Comparison of ENCODE assay signal across 14 cellular contexts in the genomic region with DNA sequence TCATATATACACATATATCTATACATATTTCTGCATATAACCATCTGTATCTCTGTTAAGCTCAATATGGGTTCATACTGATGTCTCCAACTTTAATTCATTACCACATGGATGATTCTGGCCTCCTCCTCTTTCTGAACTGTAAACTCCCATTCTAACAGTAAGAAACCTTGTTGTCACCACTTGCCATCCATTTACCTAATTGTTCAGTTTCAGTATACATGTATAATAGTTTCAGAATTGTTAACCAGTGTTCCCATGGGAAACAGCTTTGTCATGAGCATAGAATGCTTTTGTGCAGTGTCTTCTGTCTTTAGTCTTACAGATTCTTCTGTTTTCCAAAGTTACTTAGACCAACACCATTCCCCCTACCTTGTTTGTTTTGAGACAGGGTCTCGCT. TPM values are rescaled to one million over a fixed set of nuclear protein-coding genes. Genes with fewer than 3 reads are reported as not detected.
DNase-seq lines count a peak whose midpoint lies in the region; ATAC-seq and TF ChIP-seq lines count a peak whose summit lies in the region.
"Had no signal": no experiment of that assay in that cellular context is flagged by ENCODE, and none has a peak within 500 bp of the region (broad histone marks: within the 10 kb centered on the region; RNA-seq: fewer than 3 reads in every experiment).

No MANE protein-coding gene starts in this region.

- H3K9me3 Mint-ChIP-seq in activated CD4-positive, alpha-beta memory T cell treated with anti-CD3 and anti-CD28 coated beads for 36 hours, result no peaks in the 10 kb centered on the region
- H3K9me3 Mint-ChIP-seq in activated CD4-positive, alpha-beta memory T cell treated with anti-CD3 and anti-CD28 coated beads, Interleukin-2, amount 10 ng/mL, durations not matched to agents 7 days and 5 days, result no peaks in the 10 kb centered on the region
- H3K9me3 Mint-ChIP-seq in stimulated activated memory B cell treated with anti-CD40 and anti-IgM and Interleukin-4, amounts not matched to agents 10 μg/mL and 1 μg/mL and 100 μg/mL, for 72 hours, result no peaks in the 10 kb centered on the region
- H3K9me3 Mint-ChIP-seq in CD14-positive monocyte, result peaks cover 0 to 3% (median 0%) of the 10 kb centered on the region in 7 donors

- H3K4me1 Mint-ChIP-seq in activated CD4-positive, alpha-beta memory T cell treated with anti-CD3 and anti-CD28 coated beads for 36 hours (ENCODE audit: low read depth), result peaks cover 10% of the 10 kb centered on the region
- H3K4me1 Mint-ChIP-seq in activated CD4-positive, alpha-beta memory T cell treated with anti-CD3 and anti-CD28 coated beads, Interleukin-2, amount 10 ng/mL, durations not matched to agents 7 days and 5 days, result peaks cover 7% of the 10 kb centered on the region
- peaks cover 12% of the 10 kb centered on the region for H3K4me1 Mint-ChIP-seq in stimulated activated memory B cell treated with anti-CD40 and anti-IgM and Interleukin-4, amounts not matched to agents 10 μg/mL and 1 μg/mL and 100 μg/mL, for 72 hours
- no peaks in the 10 kb centered on the region for H3K4me1 Mint-ChIP-seq in CD14-positive monocyte
- H3K4me1 Mint-ChIP-seq: H9 had no signal

- CTCF ChIA-PET in activated CD4-positive, alpha-beta memory T cell treated with anti-CD3 and anti-CD28 coated beads for 36 hours (lab: Charles Lee), result no interaction called here
- CTCF ChIA-PET in activated CD4-positive, alpha-beta memory T cell treated with anti-CD3 and anti-CD28 coated beads, Interleukin-2, amount 10 ng/mL, durations not matched to agents 7 days and 5 days (lab: Charles Lee), result interaction anchor here (0.9 to 1.1 kb wide), 2 partner anchors 9 to 142 kb away, joined by 3 to 4 read pairs; no protein-coding TSS in a partner anchor

- no peak for DNase-seq in activated CD4-positive, alpha-beta memory T cell treated with anti-CD3 and anti-CD28 coated beads for 36 hours
- DNase-seq in activated CD4-positive, alpha-beta memory T cell treated with anti-CD3 and anti-CD28 coated beads, Interleukin-2, amount 10 ng/mL, durations not matched to agents 7 days and 5 days, result no peak
- no peak for DNase-seq in CD14-positive monocyte (ENCODE audit: low spot score)
- no peak for DNase-seq in DMS153 (lab: John Stamatoyannopoulos, UW)
- DNase-seq in NCI-H748 (lab: John Stamatoyannopoulos, UW; ENCODE audit: unreplicated experiment), result no peak
- DNase-seq: effector CD4-positive, alpha-beta T cell; H9; NCI-H1436 treated with DMSO at 0.1 percent for 48 hours; NCI-H526 treated with DMSO at 0.1 percent for 48 hours; transverse colon had no signal

- intact Hi-C loops in activated CD4-positive, alpha-beta memory T cell treated with anti-CD3 and anti-CD28 coated beads for 36 hours (cut with micrococcal nuclease), result no loop called here
- intact Hi-C loops in CD14-positive monocyte (cut with micrococcal nuclease), result no loop called here

- no peak for TF ChIP-seq CTCF in CD14-positive monocyte (IDR thresholded peaks at IDR 0.05)

- H3K36me3 Mint-ChIP-seq in activated CD4-positive, alpha-beta memory T cell treated with anti-CD3 and anti-CD28 coated beads for 36 hours, result peaks cover 14% of the 10 kb centered on the region
- peaks cover 30% of the 10 kb centered on the region for H3K36me3 Mint-ChIP-seq in activated CD4-positive, alpha-beta memory T cell treated with anti-CD3 and anti-CD28 coated beads, Interleukin-2, amount 10 ng/mL, durations not matched to agents 7 days and 5 days (ENCODE audit: low read depth)
- peaks cover 34% of the 10 kb centered on the region for H3K36me3 Mint-ChIP-seq in stimulated activated memory B cell treated with anti-CD40 and anti-IgM and Interleukin-4, amounts not matched to agents 10 μg/mL and 1 μg/mL and 100 μg/mL, for 72 hours
- peaks cover 39 to 43% of the 10 kb centered on the region in 2 donors for H3K36me3 Mint-ChIP-seq in CD14-positive monocyte

- POLR2A ChIA-PET in activated CD4-positive, alpha-beta memory T cell treated with anti-CD3 and anti-CD28 coated beads for 36 hours (lab: Charles Lee), result no interaction called here
- POLR2A ChIA-PET in activated CD4-positive, alpha-beta memory T cell treated with anti-CD3 and anti-CD28 coated beads, Interleukin-2, amount 10 ng/mL, durations not matched to agents 7 days and 5 days (lab: Charles Lee), result no interaction called here

- H3K27me3 Mint-ChIP-seq in activated CD4-positive, alpha-beta memory T cell treated with anti-CD3 and anti-CD28 coated beads for 36 hours, result no peaks in the 10 kb centered on the region
- no peaks in the 10 kb centered on the region for H3K27me3 Mint-ChIP-seq in activated CD4-positive, alpha-beta memory T cell treated with anti-CD3 and anti-CD28 coated beads, Interleukin-2, amount 10 ng/mL, durations not matched to agents 7 days and 5 days
- no peaks in the 10 kb centered on the region for H3K27me3 Mint-ChIP-seq in stimulated activated memory B cell treated with anti-CD40 and anti-IgM and Interleukin-4, amounts not matched to agents 10 μg/mL and 1 μg/mL and 100 μg/mL, for 72 hours
- H3K27me3 Mint-ChIP-seq in CD14-positive monocyte (ENCODE audit: low read depth in 3 of 3), result no peaks in the 10 kb centered on the region

- H3K4me3 Mint-ChIP-seq in activated CD4-positive, alpha-beta memory T cell treated with anti-CD3 and anti-CD28 coated beads for 36 hours, result no peak overlapping the region
- no peak overlapping the region for H3K4me3 Mint-ChIP-seq in activated CD4-positive, alpha-beta memory T cell treated with anti-CD3 and anti-CD28 coated beads, Interleukin-2, amount 10 ng/mL, durations not matched to agents 7 days and 5 days
- H3K4me3 Mint-ChIP-seq in stimulated activated memory B cell treated with anti-CD40 and anti-IgM and Interleukin-4, amounts not matched to agents 10 μg/mL and 1 μg/mL and 100 μg/mL, for 72 hours, result no peak overlapping the region
- no peak overlapping the region for H3K4me3 Mint-ChIP-seq in CD14-positive monocyte
- H3K4me3 Mint-ChIP-seq: H9 had no signal

- ATAC-seq in GM21723 (IDR thresholded peaks at IDR 0.05; ENCODE audit: unreplicated experiment) (peak; percentile 53), HG03135 (IDR thresholded peaks at IDR 0.05; ENCODE audit: unreplicated experiment) (peak; percentile 71)
- peak; percentile 69 for ATAC-seq in stimulated activated memory B cell treated with anti-CD40 and anti-IgM and Interleukin-4, amounts not matched to agents 10 μg/mL and 1 μg/mL and 100 μg/mL, for 72 hours
- ATAC-seq: A549 had no signal

- H3K27ac Mint-ChIP-seq in activated CD4-positive, alpha-beta memory T cell treated with anti-CD3 and anti-CD28 coated beads for 36 hours, result peak overlapping the region; percentile 28
- no peak overlapping the region for H3K27ac Mint-ChIP-seq in activated CD4-positive, alpha-beta memory T cell treated with anti-CD3 and anti-CD28 coated beads, Interleukin-2, amount 10 ng/mL, durations not matched to agents 7 days and 5 days
- peak overlapping the region; percentile 81 for H3K27ac Mint-ChIP-seq in stimulated activated memory B cell treated with anti-CD40 and anti-IgM and Interleukin-4, amounts not matched to agents 10 μg/mL and 1 μg/mL and 100 μg/mL, for 72 hours
- H3K27ac Mint-ChIP-seq in CD14-positive monocyte, result peak overlapping the region in 1 of 7 donors; percentile 26

RNA-seq across cellular contexts. Expression of a gene that starts 35.9 kb away (rescaled TPM):
- total RNA-seq in activated CD4-positive, alpha-beta memory T cell treated with anti-CD3 and anti-CD28 coated beads for 36 hours, result 10 to 100 TPM; 14.3 to 14.5 TPM
- 10 to 100 TPM; 18.6 to 20.9 TPM for total RNA-seq in activated CD4-positive, alpha-beta memory T cell treated with anti-CD3 and anti-CD28 coated beads, Interleukin-2, amount 10 ng/mL, durations not matched to agents 7 days and 5 days
- 10 to 100 TPM; 14.2 to 15.7 TPM for polyA plus RNA-seq in CD14-positive monocyte

RNA-seq across cellular contexts. Expression of a gene that starts 47.4 kb away (rescaled TPM):
- 10 to 100 TPM; 20.6 to 21.4 TPM for total RNA-seq in activated CD4-positive, alpha-beta memory T cell treated with anti-CD3 and anti-CD28 coated beads for 36 hours
- total RNA-seq in activated CD4-positive, alpha-beta memory T cell treated with anti-CD3 and anti-CD28 coated beads, Interleukin-2, amount 10 ng/mL, durations not matched to agents 7 days and 5 days, result 10 to 100 TPM; 19.2 to 19.3 TPM
- 10 to 100 TPM; 11.8 to 14.2 TPM for polyA plus RNA-seq in CD14-positive monocyte
